In the genomic region with DNA sequence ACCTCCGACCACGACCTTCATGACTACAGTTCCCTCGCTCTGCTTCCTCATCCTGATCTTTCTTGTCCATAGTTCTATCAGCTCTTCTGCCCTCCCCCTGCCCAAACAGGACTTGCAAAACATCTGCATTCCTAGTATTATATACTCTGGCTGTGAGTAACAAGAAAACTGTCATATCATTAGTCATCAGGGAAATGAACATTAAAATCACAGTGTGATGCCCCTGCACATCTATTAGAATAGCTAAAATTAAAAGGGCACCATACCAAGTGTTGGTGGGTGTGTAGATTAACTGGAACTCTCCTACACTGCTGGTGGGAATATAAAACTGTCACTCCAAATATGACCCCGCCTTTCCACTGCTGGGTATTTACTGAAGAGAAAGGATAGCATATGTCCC, we compare ENCODE assay signal across 20 cellular contexts.
DNase-seq lines count a peak whose midpoint lies in the region; FAIRE-seq and TF ChIP-seq lines count a peak whose summit lies in the region.
"Had no signal": no experiment of that assay in that cellular context is flagged by ENCODE, and none has a peak within 500 bp of the region (broad histone marks: within the 10 kb centered on the region; RNA-seq: fewer than 3 reads in every experiment).

No MANE protein-coding gene starts in this region.

- no peak for TF ChIP-seq CTCF in bronchial epithelial cell (IDR thresholded peaks at IDR 0.05; ENCODE audit: insufficient read depth, low read length, severe bottlenecking)

- H3K36me3 ChIP-seq in MG63 (no peaks in the 10 kb centered on the region), bronchial epithelial cell (ENCODE audit: control insufficient read depth, insufficient read depth, low read length) (no peaks in the 10 kb centered on the region)
- H3K36me3 ChIP-seq: ascending aorta, tibial artery had no signal

- no peaks in the 10 kb centered on the region; the same call in 1 of the 2 replicates for H3K9me3 ChIP-seq in MG63
- H3K9me3 ChIP-seq: ascending aorta, tibial artery had no signal

- FAIRE-seq in bronchial epithelial cell (lab: Jason Lieb, UNC): no peak
- FAIRE-seq: endometrium, TTC549 had no signal

- H3K27me3 ChIP-seq in MG63: no peaks in the 10 kb centered on the region
- H3K27me3 ChIP-seq in bronchial epithelial cell (ENCODE audit: control insufficient read depth, insufficient read depth, low read length): peaks cover 1% of the 10 kb centered on the region
- H3K27me3 ChIP-seq: ascending aorta, tibial artery had no signal

- H3K4me3 ChIP-seq in MG63 (no peak overlapping the region), bronchial epithelial cell (ENCODE audit: low read depth, low read length) (no peak overlapping the region)
- H3K4me3 ChIP-seq: ascending aorta, tibial artery had no signal

- DNase-seq in GM04503 (ENCODE audit: low read depth): peak; percentile 11
- peak; percentile 54 for DNase-seq in MG63
- peak; percentile 85 for DNase-seq in bronchial epithelial cell (ENCODE audit: low read depth)
- peak; percentile 16 for DNase-seq in putamen (ENCODE audit: low spot score)
- no peak for DNase-seq in AG08396 (ENCODE audit: low spot score)
- no peak for DNase-seq in stimulated activated CD8-positive, alpha-beta memory T cell treated with anti-CD3 and anti-CD28 coated beads, Interleukin-4, amount 100 ng/mL, for 48 hours
- no peak for DNase-seq in NCI-H1436 (lab: John Stamatoyannopoulos, UW)
- DNase-seq in HuH-7 (ENCODE audit: low spot score): no peak
- DNase-seq: activated CD8-positive, alpha-beta T cell treated with anti-CD3 and anti-CD28 coated beads for 36 hours; CD8-positive, alpha-beta memory T cell; GF-D8; HFFc6; natural killer cell; NCI-H2081; NCI-H345; NCI-H774; tibial artery had no signal

Comparison
In these comparisons a context has a peak if more than half of its experiments do, and no peak if none do; other contexts are left out.
1. DNase-seq: peak in GM04503 (single experiment), MG63 (single experiment), bronchial epithelial cell (single experiment) and putamen (single experiment); none in AG08396 (single experiment), stimulated activated CD8-positive, alpha-beta memory T cell treated with anti-CD3 and anti-CD28 coated beads, Interleukin-4, amount 100 ng/mL, for 48 hours (single experiment), NCI-H1436 (single experiment) and HuH-7 (single experiment).